7 cellular contexts compared by ENCODE assay signal in the genomic region with DNA sequence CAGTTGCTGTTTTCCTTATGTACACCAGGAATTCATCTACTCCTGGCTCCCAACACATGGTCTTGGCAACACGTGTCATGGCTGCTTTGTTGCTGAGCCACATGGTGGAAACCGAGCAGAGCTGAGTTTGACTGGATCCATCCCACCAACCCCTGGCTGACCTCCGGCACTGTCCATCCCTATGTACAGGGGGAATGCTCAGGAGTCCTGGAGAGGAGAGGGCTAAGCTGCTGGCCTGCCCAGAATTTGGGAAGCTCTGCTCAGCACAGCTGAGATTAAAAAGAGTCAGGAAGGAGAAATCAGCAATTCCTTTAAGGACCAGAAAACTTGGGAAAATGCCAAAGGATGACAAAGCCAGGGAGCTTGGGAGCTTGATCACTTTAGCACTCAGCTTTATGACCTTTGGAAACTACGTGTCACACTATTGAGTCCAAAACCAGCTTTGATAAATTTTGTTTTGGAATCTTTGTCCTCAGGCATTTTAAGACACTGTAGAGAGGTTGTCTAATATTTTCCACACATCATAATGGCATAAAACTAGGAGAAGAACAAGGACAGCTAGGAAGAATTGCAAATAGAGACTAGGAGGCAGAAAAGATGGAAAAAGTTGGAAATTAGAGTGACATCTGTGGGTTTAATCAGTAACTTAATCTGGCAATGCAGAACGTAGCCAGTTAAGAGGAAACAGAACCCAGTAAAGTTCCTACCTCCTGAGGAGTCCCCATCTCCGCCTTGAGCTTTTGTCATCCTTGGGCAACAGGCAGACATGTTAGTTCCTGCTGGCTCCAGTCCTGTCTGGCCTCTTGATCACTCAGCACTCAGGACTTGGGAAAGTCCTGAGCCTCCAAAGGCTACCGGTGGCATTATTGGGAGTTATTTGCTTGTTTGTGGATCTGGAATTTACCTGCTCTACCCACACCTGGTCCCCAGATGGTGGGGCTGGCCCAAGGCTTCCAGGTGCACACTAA.
DNase-seq lines count a peak whose midpoint lies in the region; ATAC-seq and TF ChIP-seq lines count a peak whose summit lies in the region.

No MANE protein-coding gene starts in this region.

- DNase-seq in KBM-7 (peak; percentile 24), brain microvascular endothelial cell (peak; percentile 36), left colon (peak in 1 of 2 donors; percentile 47), tibial nerve (ENCODE audit: low spot score in 2 of 2) (peak in 1 of 2 donors; percentile 34)
- DNase-seq in activated CD4-positive, alpha-beta memory T cell treated with anti-CD3 and anti-CD28 coated beads for 36 hours: no peak
- no peak for DNase-seq in activated T-cell treated with anti-CD3 and anti-CD28 coated beads, Interleukin-2, amount 50 U/mL, for 48 hours

- H3K9me3 ChIP-seq in tibial nerve: no peaks in the 10 kb centered on the region

- no peak overlapping the region for H3K4me3 Mint-ChIP-seq in activated CD4-positive, alpha-beta memory T cell treated with anti-CD3 and anti-CD28 coated beads for 36 hours

- H3K4me3 ChIP-seq in brain microvascular endothelial cell (ENCODE audit: low read depth, low read length) (no peak overlapping the region), tibial nerve (no peak overlapping the region)

- H3K27ac Mint-ChIP-seq in activated CD4-positive, alpha-beta memory T cell treated with anti-CD3 and anti-CD28 coated beads for 36 hours: no peak overlapping the region

- H3K36me3 Mint-ChIP-seq in activated CD4-positive, alpha-beta memory T cell treated with anti-CD3 and anti-CD28 coated beads for 36 hours: no peaks in the 10 kb centered on the region

- peaks cover 0 to 52% (median 36%) of the 10 kb centered on the region in 4 donors for H3K4me1 ChIP-seq in tibial nerve

- in situ Hi-C loops in KBM-7 (cut with MboI; ENCODE audit: low pct_unique_long_range_greater_than_20kb, low sequenced_read_pairs) (no loop called here), brain microvascular endothelial cell (cut with HindIII; ENCODE audit: low pct_ligation_motif_present, low sequenced_read_pairs) (no loop called here)

- peak; percentile 19 for ATAC-seq in left colon
- ATAC-seq in GM18505 (IDR thresholded peaks at IDR 0.05; ENCODE audit: unreplicated experiment): no peak

- TF ChIP-seq CTCF in brain microvascular endothelial cell (IDR thresholded peaks at IDR 0.05; ENCODE audit: low read depth, low read length, missing control alignments) (no peak), tibial nerve (IDR thresholded peaks at IDR 0.05) (no peak)

- no peaks in the 10 kb centered on the region for H3K9me3 Mint-ChIP-seq in activated CD4-positive, alpha-beta memory T cell treated with anti-CD3 and anti-CD28 coated beads for 36 hours

- H3K4me1 Mint-ChIP-seq in activated CD4-positive, alpha-beta memory T cell treated with anti-CD3 and anti-CD28 coated beads for 36 hours (ENCODE audit: low read depth): peaks cover 16% of the 10 kb centered on the region

- H3K36me3 ChIP-seq in brain microvascular endothelial cell (replicated peaks) (no peaks in the 10 kb centered on the region), tibial nerve (no peaks in the 10 kb centered on the region)

- H3K27me3 Mint-ChIP-seq in activated CD4-positive, alpha-beta memory T cell treated with anti-CD3 and anti-CD28 coated beads for 36 hours: no peaks in the 10 kb centered on the region

- WGBS in tibial nerve, 2 donors: 47 to 59% methylated on average over 7 of the region's 7 CpGs

- POLR2A ChIA-PET in activated CD4-positive, alpha-beta memory T cell treated with anti-CD3 and anti-CD28 coated beads for 36 hours (lab: Charles Lee): no interaction called here

- peak in 1 of 2 donors; percentile 43 for TF ChIP-seq EP300 in tibial nerve (IDR thresholded peaks at IDR 0.05)

- H3K27ac ChIP-seq in brain microvascular endothelial cell (no peak overlapping the region), tibial nerve (peak overlapping the region in 3 of 4 donors; percentile 68 to 96 (median 94))

- no peaks in the 10 kb centered on the region for H3K27me3 ChIP-seq in brain microvascular endothelial cell (replicated peaks)
- H3K27me3 ChIP-seq in tibial nerve: no peaks in the 10 kb centered on the region

- intact Hi-C loops in left colon (cut with DNase I, micrococcal nuclease): no loop called here
- intact Hi-C loops in activated CD4-positive, alpha-beta memory T cell treated with anti-CD3 and anti-CD28 coated beads for 36 hours (cut with micrococcal nuclease): no loop called here

- TF ChIP-seq POLR2A in tibial nerve (IDR thresholded peaks at IDR 0.05) (no peak), GM18505 (IDR thresholded peaks at IDR 0.05; ENCODE audit: borderline replicate concordance, extremely low read depth, insufficient read depth, insufficient read length) (no peak)

- CTCF ChIA-PET in activated CD4-positive, alpha-beta memory T cell treated with anti-CD3 and anti-CD28 coated beads for 36 hours (lab: Charles Lee): no interaction called here

Comparison
In these comparisons a context has a peak if more than half of its experiments do, and no peak if none do; other contexts are left out.
1. DNase-seq: peak in KBM-7 (single experiment) and brain microvascular endothelial cell (single experiment); none in activated CD4-positive, alpha-beta memory T cell treated with anti-CD3 and anti-CD28 coated beads for 36 hours (single experiment) and activated T-cell treated with anti-CD3 and anti-CD28 coated beads, Interleukin-2, amount 50 U/mL, for 48 hours (0 of 2).